34 cellular contexts compared by ENCODE assay signal in the genomic region with DNA sequence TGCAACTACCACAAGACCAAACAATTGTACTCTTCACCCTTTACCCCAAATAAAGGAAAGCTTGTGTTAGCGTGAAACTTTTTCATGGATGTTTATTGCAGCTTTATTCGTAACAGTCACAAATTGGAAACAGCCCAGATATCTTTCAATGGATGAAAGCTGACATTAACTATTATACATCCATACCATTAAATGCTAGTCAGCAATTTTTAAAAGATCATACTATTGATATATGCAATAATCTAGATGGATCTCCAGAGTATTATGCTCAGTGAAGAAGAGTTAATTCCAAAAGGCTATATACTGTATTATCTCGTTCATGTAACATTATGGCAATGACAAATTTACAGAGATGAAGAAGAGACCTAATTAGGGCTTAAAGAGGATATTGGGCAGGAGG.
DNase-seq lines count a peak whose midpoint lies in the region; ATAC-seq, FAIRE-seq and TF ChIP-seq lines count a peak whose summit lies in the region.
"Had no signal": no experiment of that assay in that cellular context is flagged by ENCODE, and none has a peak within 500 bp of the region (broad histone marks: within the 10 kb centered on the region; RNA-seq: fewer than 3 reads in every experiment).

No MANE protein-coding gene starts in this region.

- no peak overlapping the region for H3K56ac ChIP-seq in IMR-90 (ENCODE audit: extremely low read depth, insufficient read depth, low read length)

- no peak for TF ChIP-seq CTCF in HepG2 (CRISPR knock-in tag; IDR thresholded peaks at IDR 0.05)
- no peak for TF ChIP-seq CTCF in right lobe of liver (IDR thresholded peaks at IDR 0.05)
- no peak for TF ChIP-seq CTCF in A549 (IDR thresholded peaks at IDR 0.05)
- TF ChIP-seq CTCF in IMR-90 (conservative IDR thresholded peaks at IDR 0.05; ENCODE audit: low read depth, low read length) = no peak
- no peak for TF ChIP-seq CTCF in K562 (IDR thresholded peaks at IDR 0.05 in 2 of 3, conservative IDR thresholded peaks at IDR 0.05 in 1 of 3; ENCODE audit: insufficient read depth in 2 of 3, low read depth in 1 of 3, low read length in 3 of 3)

- intact Hi-C loops in HepG2 (cut with micrococcal nuclease; ENCODE audit: unreplicated experiment) = no loop called here
- intact Hi-C loops in right lobe of liver (cut with DNase I) = no loop called here
- intact Hi-C loops in IMR-90 (cut with micrococcal nuclease) = no loop called here
- intact Hi-C loops in K562 (cut with micrococcal nuclease) = no loop called here

- H3K27ac ChIP-seq in HepG2 (ENCODE audit: extremely low read length, insufficient read depth, low read length) = no peak overlapping the region
- no peak overlapping the region for H3K27ac ChIP-seq in right lobe of liver
- H3K27ac ChIP-seq in A549 = no peak overlapping the region
- H3K27ac ChIP-seq in IMR-90 (ENCODE audit: insufficient read depth, low read length) = no peak overlapping the region
- H3K27ac ChIP-seq in K562 (ENCODE audit: extremely low read depth, low read depth, low read length) = no peak overlapping the region
- no peak overlapping the region for H3K27ac ChIP-seq in small intestine (ENCODE audit: low read depth in 1 of 2, low read length in 1 of 2)
- no peak overlapping the region for H3K27ac ChIP-seq in neuronal stem cell (replicated peaks; ENCODE audit: low read length)
- H3K27ac ChIP-seq: 22Rv1; BLaER1; BLaER1 treated with 17β-estradiol and CSF1 and Interleukin-3, amounts not matched to agents 10 nM and 100 nM; C4-2B had no signal

- H3K9ac ChIP-seq in HepG2 (ENCODE audit: insufficient read depth, low read depth, low read length) = no peak overlapping the region
- H3K9ac ChIP-seq in IMR-90 (ENCODE audit: low read depth, low read length) = no peak overlapping the region
- no peak overlapping the region for H3K9ac ChIP-seq in K562 (ENCODE audit: insufficient read depth in 1 of 2, low read depth in 2 of 2, low read length in 2 of 2)
- H3K9ac ChIP-seq in neuronal stem cell (ENCODE audit: low read depth, low read length, poor library complexity) = no peak overlapping the region
- H3K9ac ChIP-seq: BLaER1; BLaER1 treated with 17β-estradiol and CSF1 and Interleukin-3, amounts not matched to agents 10 nM and 100 nM had no signal

- no peak overlapping the region for H2AFZ ChIP-seq in HepG2 (ENCODE audit: low read length)
- H2AFZ ChIP-seq in IMR-90 (replicated peaks; ENCODE audit: low read length, poor library complexity) = no peak overlapping the region
- no peak overlapping the region for H2AFZ ChIP-seq in K562 (ENCODE audit: low read depth, low read length)
- H2AFZ ChIP-seq in neuronal stem cell (ENCODE audit: low read length) = no peak overlapping the region

- H2BK20ac ChIP-seq in IMR-90 (ENCODE audit: low read depth, low read length) = no peak overlapping the region

- H3K27me3 ChIP-seq in HepG2 (ENCODE audit: control insufficient read depth in 1 of 2, insufficient read depth in 2 of 2, low read length in 2 of 2) (no peaks in the 10 kb centered on the region), right lobe of liver (no peaks in the 10 kb centered on the region), IMR-90 (ENCODE audit: control insufficient read depth, insufficient read depth, low read length) (no peaks in the 10 kb centered on the region), K562 (ENCODE audit: control insufficient read depth in 2 of 2, insufficient read depth in 2 of 2, low read length in 2 of 2) (no peaks in the 10 kb centered on the region), small intestine (ENCODE audit: control insufficient read depth in 2 of 2, insufficient read depth in 2 of 2, low read length in 2 of 2) (no peaks in the 10 kb centered on the region), neuronal stem cell (ENCODE audit: control insufficient read depth in 3 of 3, insufficient read depth in 3 of 3, low read depth in 1 of 3, low read length in 3 of 3) (no peaks in the 10 kb centered on the region)
- H3K27me3 ChIP-seq: BE2C; BLaER1; BLaER1 treated with 17β-estradiol and CSF1 and Interleukin-3, amounts not matched to agents 10 nM and 100 nM had no signal

- TF ChIP-seq RAD21 in HepG2 (CRISPR knock-in tag; IDR thresholded peaks at IDR 0.05) (no peak), A549 (conservative IDR thresholded peaks at IDR 0.05 in 1 of 2, IDR thresholded peaks at IDR 0.05 in 1 of 2) (no peak), IMR-90 (IDR thresholded peaks at IDR 0.05; ENCODE audit: low read length) (no peak), K562 (CRISPR knock-in tag; conservative IDR thresholded peaks at IDR 0.05 in 1 of 2, IDR thresholded peaks at IDR 0.05 in 1 of 2) (no peak)

- H4K20me1 ChIP-seq in HepG2 (ENCODE audit: insufficient read depth, low read length) (no peaks in the 10 kb centered on the region), IMR-90 (ENCODE audit: insufficient read depth, low read length) (no peaks in the 10 kb centered on the region), K562 (replicated peaks; ENCODE audit: control insufficient read depth, insufficient read depth, low read length) (no peaks in the 10 kb centered on the region)
- H4K20me1 ChIP-seq: BLaER1; BLaER1 treated with 17β-estradiol and CSF1 and Interleukin-3, amounts not matched to agents 10 nM and 100 nM had no signal

- dilution Hi-C loops in IMR-90 (cut with HindIII; ENCODE audit: low sequenced_read_pairs, unreplicated experiment) = no loop called here

- TF ChIP-seq EP300 in HepG2 (IDR thresholded peaks at IDR 0.05; ENCODE audit: low read depth in 2 of 2, low read length in 2 of 2) (no peak), HepG2 (CRISPR knock-in tag; IDR thresholded peaks at IDR 0.05; ENCODE audit: borderline replicate concordance) (no peak), A549 (IDR thresholded peaks at IDR 0.05) (no peak), K562 (IDR thresholded peaks at IDR 0.05; ENCODE audit: low read length) (no peak)

- H4K8ac ChIP-seq in IMR-90 (ENCODE audit: low read depth in 2 of 2, low read length in 2 of 2) (no peak overlapping the region), neuronal stem cell (ENCODE audit: low read depth, low read length) (no peak overlapping the region)

- H3K79me1 ChIP-seq in IMR-90 (ENCODE audit: low read depth in 1 of 2, low read length in 2 of 2) = no peaks in the 10 kb centered on the region
- no peaks in the 10 kb centered on the region for H3K79me1 ChIP-seq in neuronal stem cell (ENCODE audit: low read depth, low read length)

- H3K18ac ChIP-seq in IMR-90 (ENCODE audit: low read depth, low read length) (no peak overlapping the region), neuronal stem cell (ENCODE audit: low read length) (no peak overlapping the region)

- no peak overlapping the region for H4K5ac ChIP-seq in IMR-90 (ENCODE audit: low read depth, low read length)

- no peak for ATAC-seq in HepG2
- no peak for ATAC-seq in right lobe of liver
- no peak for ATAC-seq in A549
- no peak for ATAC-seq in IMR-90 (ENCODE audit: low read depth)
- ATAC-seq in K562 = no peak
- ATAC-seq: CD8-positive, alpha-beta T cell had no signal

- H3K4ac ChIP-seq in IMR-90 (ENCODE audit: low read depth, low read length) (no peak overlapping the region), neuronal stem cell (ENCODE audit: low read length) (no peak overlapping the region)

- H2BK5ac ChIP-seq in IMR-90 (ENCODE audit: low read depth, low read length, poor library complexity, severe bottlenecking) = no peak overlapping the region
- no peak overlapping the region for H2BK5ac ChIP-seq in neuronal stem cell (ENCODE audit: low read length)

- H2BK15ac ChIP-seq in IMR-90 (ENCODE audit: low read depth, low read length) (no peak overlapping the region), neuronal stem cell (ENCODE audit: low read length) (no peak overlapping the region)

- peaks cover 31% of the 10 kb centered on the region for H3K9me3 ChIP-seq in HepG2 (ENCODE audit: low read length)
- H3K9me3 ChIP-seq in right lobe of liver = no peaks in the 10 kb centered on the region
- no peaks in the 10 kb centered on the region for H3K9me3 ChIP-seq in A549
- no peaks in the 10 kb centered on the region for H3K9me3 ChIP-seq in IMR-90 (ENCODE audit: control insufficient read depth, insufficient read depth, low read length)
- no peaks in the 10 kb centered on the region; the same call in 1 of the 2 replicates for H3K9me3 ChIP-seq in K562 (replicated peaks; ENCODE audit: control insufficient read depth, insufficient read depth, low read depth, low read length)
- no peaks in the 10 kb centered on the region for H3K9me3 ChIP-seq in small intestine (ENCODE audit: control insufficient read depth, low read depth)
- H3K9me3 ChIP-seq in neuronal stem cell (replicated peaks in 1 of 2; ENCODE audit: control insufficient read depth in 2 of 2, insufficient read depth in 1 of 2, low read depth in 1 of 2, low read length in 2 of 2) = no peaks in the 10 kb centered on the region
- H3K9me3 ChIP-seq: BE2C, Caco-2 had no signal

- WGBS in HepG2 (ENCODE audit: low lambda C conversion rate) = 5% methylated on average over 3 of the region's 3 CpGs
- 55% methylated on average over 3 of the region's 3 CpGs for WGBS in right lobe of liver (ENCODE audit: insufficient coverage, low coverage, low lambda C conversion rate, missing lambda C conversion rate)
- WGBS in A549 (ENCODE audit: missing lambda C conversion rate) = 29% methylated on average over 3 of the region's 3 CpGs
- no CpG with 5 or more reads among the region's 3 CpGs for WGBS in IMR-90 (ENCODE audit: extremely low coverage in 2 of 2, insufficient read length in 1 of 2), 2 experiments
- WGBS in K562 (ENCODE audit: insufficient coverage, low coverage, missing lambda C conversion rate) = 2% methylated on average over 3 of the region's 3 CpGs
- 82 to 87% (median 82%) methylated on average over 3 of the region's 3 CpGs for WGBS in small intestine, 3 donors
- no CpG with 5 or more reads among the region's 3 CpGs for WGBS in neuronal stem cell (ENCODE audit: extremely low coverage in 2 of 2, insufficient read length in 2 of 2, insufficient replicate concordance in 1 of 2), 2 donors

- CTCF ChIA-PET in HepG2 (lab: Yijun Ruan, JAX; ENCODE audit: low intra/inter-chr PET ratio, low total read pairs) (no interaction called here), A549 (lab: Yijun Ruan, JAX) (no interaction called here), IMR-90 (lab: Yijun Ruan, JAX) (no interaction called here), K562 (lab: Yijun Ruan, JAX; ENCODE audit: low intra/inter-chr PET ratio) (no interaction called here)

- in situ Hi-C loops in HepG2 (cut with HindIII; ENCODE audit: extremely low pct_ligation_motif_present, low pct_unique_long_range_greater_than_20kb) (no loop called here), IMR-90 (cut with MboI; ENCODE audit: low sequenced_read_pairs) (no loop called here), K562 (cut with MboI) (no loop called here)

- H3K23ac ChIP-seq in IMR-90 (ENCODE audit: low read depth, low read length) = no peak overlapping the region
- no peak overlapping the region for H3K23ac ChIP-seq in neuronal stem cell (ENCODE audit: low read depth, low read length, poor library complexity)

- H3K36me3 ChIP-seq in HepG2 (replicated peaks in 1 of 2; ENCODE audit: control insufficient read depth in 1 of 2, insufficient read depth in 2 of 2, low read length in 2 of 2) = no peaks in the 10 kb centered on the region
- no peaks in the 10 kb centered on the region for H3K36me3 ChIP-seq in right lobe of liver
- no peaks in the 10 kb centered on the region for H3K36me3 ChIP-seq in IMR-90 (ENCODE audit: control insufficient read depth, insufficient read depth, low read length)
- H3K36me3 ChIP-seq in K562 (ENCODE audit: control insufficient read depth, insufficient read depth, low read length) = no peaks in the 10 kb centered on the region
- H3K36me3 ChIP-seq in small intestine (ENCODE audit: control insufficient read depth in 2 of 2, insufficient read depth in 2 of 2, low read length in 2 of 2) = no peaks in the 10 kb centered on the region
- H3K36me3 ChIP-seq in neuronal stem cell (replicated peaks in 1 of 2; ENCODE audit: control insufficient read depth in 2 of 2, insufficient read depth in 2 of 2, low read length in 2 of 2) = peaks cover 0 to 1% of the 10 kb centered on the region in 2 donors
- H3K36me3 ChIP-seq: BE2C; BLaER1; BLaER1 treated with 17β-estradiol and CSF1 and Interleukin-3, amounts not matched to agents 10 nM and 100 nM had no signal

- POLR2A ChIA-PET in HepG2 (lab: Yijun Ruan, JAX) = no interaction called here
- POLR2A ChIA-PET in A549 (lab: Yijun Ruan, JAX) = no interaction called here
- POLR2A ChIA-PET in IMR-90 (lab: Charles Lee; ENCODE audit: unreplicated experiment) = no interaction called here
- POLR2A ChIA-PET in K562 (lab: Yijun Ruan, JAX) = no interaction called here

- H2BK12ac ChIP-seq in neuronal stem cell (ENCODE audit: low read length) = no peak overlapping the region

- TF ChIP-seq POLR2A in HepG2 (IDR thresholded peaks at IDR 0.05; ENCODE audit: insufficient read depth in 1 of 2, low read depth in 2 of 2, low read length in 2 of 2) = no peak
- no peak for TF ChIP-seq POLR2A in right lobe of liver (IDR thresholded peaks at IDR 0.05)
- TF ChIP-seq POLR2A in A549 (IDR thresholded peaks at IDR 0.05; ENCODE audit: low read length) = no peak
- no peak for TF ChIP-seq POLR2A in IMR-90 (IDR thresholded peaks at IDR 0.05; ENCODE audit: low read depth, low read length)
- TF ChIP-seq POLR2A in K562 (conservative IDR thresholded peaks at IDR 0.05) = no peak

- H3K14ac ChIP-seq in IMR-90 (replicated peaks; ENCODE audit: low read depth, low read length) (no peak overlapping the region), neuronal stem cell (ENCODE audit: low read length) (no peak overlapping the region)

- no peak overlapping the region for H4K91ac ChIP-seq in IMR-90 (ENCODE audit: insufficient read depth, low read depth, low read length)
- H4K91ac ChIP-seq in neuronal stem cell (ENCODE audit: low read depth, low read length, poor library complexity) = no peak overlapping the region

- H3K79me2 ChIP-seq in HepG2 (ENCODE audit: insufficient read depth, low read length) (no peaks in the 10 kb centered on the region), K562 (ENCODE audit: control insufficient read depth, insufficient read depth, low read length) (no peaks in the 10 kb centered on the region)

- DNase-seq in HepG2 (ENCODE audit: low spot score) = no peak
- no peak for DNase-seq in right lobe of liver
- DNase-seq in A549 (ENCODE audit: low read depth in 1 of 2, low spot score in 1 of 2) = no peak
- no peak for DNase-seq in IMR-90
- no peak for DNase-seq in K562 (ENCODE audit: extremely low read depth in 1 of 4, low spot score in 3 of 4)
- DNase-seq in small intestine = no peak
- DNase-seq in neuronal stem cell (ENCODE audit: low spot score) = no peak
- no peak for DNase-seq in germinal center (ENCODE audit: low spot score)
- DNase-seq: 8988T; ACHN; AML-193; BE2C; C1 segment of cervical spinal cord; Caco-2; Calu3; CD4-positive, alpha-beta memory T cell; CD4-positive, alpha-beta T cell; CD4-positive, CD25-positive, alpha-beta regulatory T cell; CD8-positive, alpha-beta memory T cell; CD8-positive, alpha-beta T cell; COR-L47; DMS 273 treated with DMSO at 0.1 percent for 48 hours; DMS153; DMS53; DMS79; DMS79 treated with DMSO at 0.1 percent for 48 hours; DND-41; EL had no signal

- no peak overlapping the region for H2AK9ac ChIP-seq in IMR-90 (replicated peaks; ENCODE audit: low read depth, low read length, poor library complexity)

- FAIRE-seq in HepG2 (lab: Jason Lieb, UNC) (no peak), A549 (lab: Jason Lieb, UNC) (no peak), K562 (lab: Jason Lieb, UNC) (no peak), small intestine (lab: Jason Lieb, UNC) (no peak)
- FAIRE-seq: A204.1, D721Med had no signal

- H3K9me1 ChIP-seq in IMR-90 (ENCODE audit: insufficient read depth, low read length) = no peaks in the 10 kb centered on the region
- H3K9me1 ChIP-seq in K562 (ENCODE audit: control insufficient read depth, insufficient read depth, low read length) = no peaks in the 10 kb centered on the region

- no peak overlapping the region for H2AK5ac ChIP-seq in IMR-90 (ENCODE audit: low read depth, low read length)
- no peak overlapping the region for H2AK5ac ChIP-seq in neuronal stem cell (ENCODE audit: low read depth, low read length)

- H2BK120ac ChIP-seq in IMR-90 (ENCODE audit: low read depth, low read length) = no peak overlapping the region
- no peak overlapping the region for H2BK120ac ChIP-seq in neuronal stem cell (ENCODE audit: low read depth, low read length)

- no peaks in the 10 kb centered on the region for H3K4me1 ChIP-seq in HepG2 (ENCODE audit: insufficient read depth, low read length)
- H3K4me1 ChIP-seq in right lobe of liver = no peaks in the 10 kb centered on the region
- H3K4me1 ChIP-seq in A549 = no peaks in the 10 kb centered on the region
- H3K4me1 ChIP-seq in IMR-90 (ENCODE audit: control insufficient read depth, insufficient read depth, low read length) = no peaks in the 10 kb centered on the region
- H3K4me1 ChIP-seq in K562 (replicated peaks in 1 of 2; ENCODE audit: control insufficient read depth in 2 of 2, insufficient read depth in 2 of 2, low read length in 2 of 2) = no peaks in the 10 kb centered on the region
- no peaks in the 10 kb centered on the region for H3K4me1 ChIP-seq in small intestine (ENCODE audit: control insufficient read depth in 2 of 2, insufficient read depth in 1 of 2, low read depth in 1 of 2, low read length in 1 of 2)
- H3K4me1 ChIP-seq in neuronal stem cell (ENCODE audit: control insufficient read depth in 2 of 2, insufficient read depth in 1 of 2, low read depth in 1 of 2, low read length in 2 of 2) = no peaks in the 10 kb centered on the region
- H3K4me1 ChIP-seq: BE2C; BLaER1; BLaER1 treated with 17β-estradiol and CSF1 and Interleukin-3, amounts not matched to agents 10 nM and 100 nM; Caco-2 had no signal

- no peak overlapping the region for H3K4me2 ChIP-seq in HepG2 (ENCODE audit: low read depth, low read length)
- no peak overlapping the region for H3K4me2 ChIP-seq in A549
- no peak overlapping the region for H3K4me2 ChIP-seq in IMR-90 (ENCODE audit: low read depth, low read length)
- no peak overlapping the region for H3K4me2 ChIP-seq in K562 (ENCODE audit: insufficient read depth, low read length)
- no peak overlapping the region for H3K4me2 ChIP-seq in neuronal stem cell (ENCODE audit: insufficient read depth, low read length, poor library complexity, severe bottlenecking)
- H3K4me2 ChIP-seq: BLaER1; BLaER1 treated with 17β-estradiol and CSF1 and Interleukin-3, amounts not matched to agents 10 nM and 100 nM had no signal

- no peak overlapping the region for H3K4me3 ChIP-seq in HepG2 (replicated peaks in 1 of 3; ENCODE audit: insufficient read depth in 1 of 3, low read depth in 2 of 3, low read length in 3 of 3)
- no peak overlapping the region for H3K4me3 ChIP-seq in right lobe of liver
- H3K4me3 ChIP-seq in A549 = no peak overlapping the region
- H3K4me3 ChIP-seq in IMR-90 (ENCODE audit: insufficient read depth, low read depth, low read length) = no peak overlapping the region
- no peak overlapping the region for H3K4me3 ChIP-seq in K562
- no peak overlapping the region for H3K4me3 ChIP-seq in small intestine (ENCODE audit: low read depth in 1 of 2, low read length in 2 of 2)
- no peak overlapping the region for H3K4me3 ChIP-seq in neuronal stem cell (ENCODE audit: low read length in 2 of 2)
- H3K4me3 ChIP-seq: BLaER1; BLaER1 treated with 17β-estradiol and CSF1 and Interleukin-3, amounts not matched to agents 10 nM and 100 nM had no signal

- BruUV-seq in HepG2 (replicated peaks; lab: Mats Ljungman, UMichigan) (no TSS peak), IMR-90 (replicated peaks; lab: Mats Ljungman, UMichigan) (no TSS peak), K562 (replicated peaks; lab: Mats Ljungman, UMichigan) (no TSS peak)

Comparison
In these comparisons a context has a peak if more than half of its experiments do, and no peak if none do; other contexts are left out.
1. Of the 241 proteins assayed by ChIP-seq in both HepG2 and K562: peak only in HepG2: none; only in K562: MAFG; in both: MAFF and MAFK; in neither: 238.